In genomic region chr10:129511758-129512157, GRCh38 we compare ENCODE assay signal across 28 cellular contexts. TPM values are rescaled to one million over a fixed set of nuclear protein-coding genes. Genes with fewer than 3 reads are reported as not detected.
"Had no signal": no experiment of that assay in that cellular context is flagged by ENCODE, and none has a peak within 500 bp of the region (broad histone marks: within the 10 kb centered on the region; RNA-seq: fewer than 3 reads in every experiment).

No MANE protein-coding gene starts in this region.

- H3K4me3 ChIP-seq: SK-N-MC had no signal

- H3K27ac ChIP-seq: SK-N-MC had no signal

- DNase-seq: activated CD4-positive, alpha-beta memory T cell treated with anti-CD3 and anti-CD28 coated beads for 36 hours; activated CD4-positive, alpha-beta T cell treated with anti-CD3 and anti-CD28 coated beads, Interleukin-2, amount 10 ng/mL, durations not matched to agents 7 days and 5 days; activated CD4-positive, CD25-positive, alpha-beta regulatory T cell; activated gamma-delta T cell treated with Interleukin-2 at 50 U/mL for 16 hours; activated naive CD4-positive, alpha-beta T cell treated with anti-CD3 and anti-CD28 coated beads, Interleukin-2, amount 10 ng/mL, durations not matched to agents 7 days and 5 days; activated naive CD8-positive, alpha-beta T cell treated with anti-CD3 and anti-CD28 coated beads for 36 hours; activated T-cell treated with anti-CD3 and anti-CD28 coated beads, Interleukin-2, amount 50 U/mL, for 72 hours; caudate nucleus; KG1; NCI-H1048; NCI-H1417 treated with DMSO at 0.1 percent for 48 hours; NCI-H1694; NCI-H2029; NCI-H2107; NCI-H2171 treated with DMSO at 0.1 percent for 48 hours; NCI-H226; NCI-H510A; NCI-H526 treated with DMSO at 0.1 percent for 48 hours; NCI-H82; OCI-M1; RPMI8226; T-cell; T-helper 2 cell; T1000 had no signal

- ATAC-seq: activated T-cell treated with anti-CD3 and anti-CD28 coated beads, Interleukin-2, amount 50 U/mL, for 72 hours; Panc1; Right ventricle myocardium inferior; T-cell had no signal

RNA-seq across cellular contexts. Expression of gene MGMT, which starts 44.7 kb away (rescaled TPM):
- total RNA-seq: M059J had no signal
